In genomic region chr15:31263751-31264533, GRCh38 we compare ENCODE assay signal across 8 cellular contexts.
DNase-seq lines count a peak whose midpoint lies in the region; ATAC-seq and TF ChIP-seq lines count a peak whose summit lies in the region.

No MANE protein-coding gene starts in this region.

- no peaks in the 10 kb centered on the region for H3K9me3 ChIP-seq in T-helper 17 cell (ENCODE audit: control insufficient read depth, low read length, poor library complexity, severe bottlenecking)
- no peaks in the 10 kb centered on the region for H3K9me3 ChIP-seq in left lung

- H3K4me1 ChIP-seq in left lung = peaks cover 22 to 86% of the 10 kb centered on the region in 2 donors

- H3K9me3 Mint-ChIP-seq in activated naive CD8-positive, alpha-beta T cell treated with anti-CD3 and anti-CD28 coated beads, Interleukin-2, amount 50 U/mL, for 24 hours = no peaks in the 10 kb centered on the region
- no peaks in the 10 kb centered on the region for H3K9me3 Mint-ChIP-seq in HFFc6

- no peaks in the 10 kb centered on the region for H3K27me3 ChIP-seq in left lung

- peak overlapping the region; percentile 95 for H3K27ac Mint-ChIP-seq in T-helper 17 cell
- H3K27ac Mint-ChIP-seq in activated naive CD8-positive, alpha-beta T cell treated with anti-CD3 and anti-CD28 coated beads, Interleukin-2, amount 50 U/mL, for 24 hours = peak overlapping the region; percentile 74
- no peak overlapping the region for H3K27ac Mint-ChIP-seq in HFFc6

- DNase-seq in KG1 (lab: John Stamatoyannopoulos, UW) = peak; percentile 95
- DNase-seq in T-helper 17 cell = peak; percentile 49 to 66 (median 60)
- DNase-seq in activated naive CD8-positive, alpha-beta T cell treated with anti-CD3 and anti-CD28 coated beads, Interleukin-2, amount 50 U/mL, for 24 hours = peak; percentile 76
- DNase-seq in left lung = peak; percentile 89 to 94
- DNase-seq in stimulated activated CD4-positive, alpha-beta T cell treated with anti-CD3 and anti-CD28 coated beads, TNF-alpha, amount 100 ng/mL, for 24 hours (ENCODE audit: low read depth in 3 of 3) = peak; percentile 37 to 74 (median 41)
- no peak for DNase-seq in NCI-H1048 (lab: John Stamatoyannopoulos, UW)
- no peak for DNase-seq in HFFc6

- TF ChIP-seq CTCF in GM12872 (IDR thresholded peaks at IDR 0.05; ENCODE audit: insufficient read depth, low read depth, low read length) (0 out of 3 replicates have a peak, but pooled peaks have one; percentile 25), left lung (IDR thresholded peaks at IDR 0.05) (no peak), HFFc6 (IDR thresholded peaks at IDR 0.05) (no peak)

- H3K27me3 Mint-ChIP-seq in T-helper 17 cell (no peaks in the 10 kb centered on the region), HFFc6 (ENCODE audit: insufficient read depth) (peaks cover 18% of the 10 kb centered on the region)
- peaks cover 3% of the 10 kb centered on the region for H3K27me3 Mint-ChIP-seq in activated naive CD8-positive, alpha-beta T cell treated with anti-CD3 and anti-CD28 coated beads, Interleukin-2, amount 50 U/mL, for 24 hours

- ATAC-seq in T-helper 17 cell (peak; percentile 60), left lung (peak; percentile 64)
- peak; percentile 50 for ATAC-seq in activated naive CD8-positive, alpha-beta T cell treated with anti-CD3 and anti-CD28 coated beads, Interleukin-2, amount 50 U/mL, for 24 hours

- H3K4me3 Mint-ChIP-seq in T-helper 17 cell = peak overlapping the region; percentile 81
- peak overlapping the region; percentile 2 for H3K4me3 Mint-ChIP-seq in activated naive CD8-positive, alpha-beta T cell treated with anti-CD3 and anti-CD28 coated beads, Interleukin-2, amount 50 U/mL, for 24 hours
- no peak overlapping the region for H3K4me3 Mint-ChIP-seq in HFFc6

- H3K4me1 Mint-ChIP-seq in T-helper 17 cell (peaks cover 67% of the 10 kb centered on the region), HFFc6 (ENCODE audit: low read depth) (no peaks in the 10 kb centered on the region)
- H3K4me1 Mint-ChIP-seq in activated naive CD8-positive, alpha-beta T cell treated with anti-CD3 and anti-CD28 coated beads, Interleukin-2, amount 50 U/mL, for 24 hours = peaks cover 70% of the 10 kb centered on the region

- H3K27ac ChIP-seq in left lung = peak overlapping the region; percentile 75 to 85

- no peaks in the 10 kb centered on the region for H3K36me3 ChIP-seq in left lung

- H3K4me3 ChIP-seq in left lung = no peak overlapping the region

- intact Hi-C loops in left lung (cut with DNase I) = no loop called here

- H3K36me3 Mint-ChIP-seq in T-helper 17 cell (ENCODE audit: low read depth) (no peaks in the 10 kb centered on the region), HFFc6 (ENCODE audit: low read depth) (no peaks in the 10 kb centered on the region)
- H3K36me3 Mint-ChIP-seq in activated naive CD8-positive, alpha-beta T cell treated with anti-CD3 and anti-CD28 coated beads, Interleukin-2, amount 50 U/mL, for 24 hours (ENCODE audit: low read depth) = no peaks in the 10 kb centered on the region

Comparison
In these comparisons a context has a peak if more than half of its experiments do, and no peak if none do; other contexts are left out.
1. DNase-seq: peak in KG1 (single experiment), T-helper 17 cell (3 of 3), activated naive CD8-positive, alpha-beta T cell treated with anti-CD3 and anti-CD28 coated beads, Interleukin-2, amount 50 U/mL, for 24 hours (single experiment), left lung (2 of 2) and stimulated activated CD4-positive, alpha-beta T cell treated with anti-CD3 and anti-CD28 coated beads, TNF-alpha, amount 100 ng/mL, for 24 hours (3 of 3); none in NCI-H1048 (single experiment) and HFFc6 (single experiment).
2. Peak in every context shown above with its lines, with median percentiles within 50 percentile points of each other: ATAC-seq.